Comparison of ENCODE assay signal across 22 cellular contexts in the genomic region with DNA sequence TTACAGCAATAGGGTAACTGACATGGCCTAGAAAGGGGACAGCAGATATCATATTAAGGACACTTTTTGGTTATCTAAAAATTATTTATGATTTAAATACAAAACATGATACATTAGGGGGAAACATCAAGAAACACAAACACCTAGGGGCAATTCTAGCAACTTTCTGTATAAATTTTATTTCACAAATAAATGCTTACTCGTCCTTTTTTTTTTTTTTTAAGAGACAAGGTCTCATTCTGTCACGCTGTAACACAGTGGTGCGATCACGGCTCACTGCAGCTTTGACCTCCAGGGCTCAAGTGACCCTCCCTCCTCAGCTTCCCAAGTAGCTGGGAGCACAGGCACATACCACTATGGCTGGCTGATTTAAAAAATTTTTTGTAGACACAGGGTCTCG.
"Had no signal": no experiment of that assay in that cellular context is flagged by ENCODE, and none has a peak within 500 bp of the region (broad histone marks: within the 10 kb centered on the region; RNA-seq: fewer than 3 reads in every experiment).

No MANE protein-coding gene starts in this region.

- DNase-seq: dermis blood vessel endothelial cell; dorsolateral prefrontal cortex; effector CD4-positive, alpha-beta T cell; effector memory CD4-positive, alpha-beta T cell; foreskin keratinocyte; glutamatergic neuron; head of caudate nucleus; heart right ventricle; hippocampal formation; left cardiac atrium; left lung; left ventricle myocardium superior; lower lobe of right lung; mesenchymal stem cell; naive thymus-derived CD4-positive, alpha-beta T cell had no signal

- H3K27me3 ChIP-seq: esophagus muscularis mucosa, foreskin keratinocyte, gastroesophageal sphincter, left lung had no signal

- H3K4me1 ChIP-seq: foreskin keratinocyte, gastroesophageal sphincter, left lung, lower lobe of right lung had no signal

- FAIRE-seq: endothelial cell of umbilical vein, frontal cortex, islet of Langerhans, keratinocyte had no signal

- H3K4me3 ChIP-seq: coronary artery, dorsolateral prefrontal cortex, esophagus muscularis mucosa, gastroesophageal sphincter, heart right ventricle, left lung, lower lobe of right lung had no signal

- H3K9me3 ChIP-seq: esophagus muscularis mucosa, gastroesophageal sphincter, heart right ventricle, left lung, lower lobe of right lung had no signal

- H3K27ac ChIP-seq: coronary artery, dorsolateral prefrontal cortex, esophagus muscularis mucosa, foreskin keratinocyte, gastroesophageal sphincter, heart right ventricle, left lung, lower lobe of right lung had no signal

- H3K36me3 ChIP-seq: esophagus muscularis mucosa, gastroesophageal sphincter, heart right ventricle, left lung, lower lobe of right lung had no signal

- ATAC-seq: foreskin keratinocyte; gastroesophageal sphincter; left cardiac atrium; left lung; left ventricle myocardium superior; naive thymus-derived CD4-positive, alpha-beta T cell had no signal
